ENCODE assay signal across 8 cellular contexts in the genomic region with DNA sequence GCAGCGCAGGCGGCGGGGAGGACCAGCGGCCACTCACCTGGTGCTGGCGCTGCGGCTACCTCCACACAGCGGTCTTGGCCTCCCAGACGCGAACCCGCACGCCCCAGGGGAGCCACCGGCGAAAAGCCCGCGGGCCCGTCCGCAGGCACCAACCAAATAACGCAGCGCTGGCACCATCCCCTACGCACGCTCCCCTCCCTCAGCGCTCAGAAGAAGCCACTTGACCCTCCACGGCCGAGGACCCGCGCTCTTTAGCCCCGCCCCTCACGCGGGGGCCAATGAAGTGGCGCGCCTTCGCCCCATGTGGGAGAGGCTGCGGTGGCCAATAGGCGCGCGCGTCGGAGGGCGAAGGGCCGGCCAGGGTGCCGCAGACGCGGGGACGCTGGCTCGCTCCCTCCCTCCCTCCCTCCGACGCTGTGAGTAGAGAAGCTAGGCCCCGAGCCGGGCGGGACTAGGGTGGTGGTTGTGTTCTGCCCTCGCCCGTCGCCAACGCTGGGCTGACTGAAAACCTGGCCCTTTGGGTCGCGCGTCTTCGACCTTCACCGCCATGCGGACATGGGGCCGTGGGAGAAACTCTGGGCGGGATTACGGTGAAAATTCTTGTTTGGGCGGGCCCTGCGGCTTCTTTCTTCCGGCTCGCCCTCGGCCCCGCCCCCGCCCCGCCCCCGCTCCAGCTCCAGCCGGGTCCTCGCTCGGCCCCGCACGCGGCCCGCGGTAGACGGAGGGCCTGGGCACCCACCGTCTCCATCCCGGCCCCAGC. TPM values are rescaled to one million over a fixed set of nuclear protein-coding genes. Genes with fewer than 3 reads are reported as not detected.
A peak's percentile ranks its signal among the peaks of the same experiment; 100 is the strongest.
DNase-seq lines count a peak whose midpoint lies in the region; ATAC-seq, FAIRE-seq and TF ChIP-seq lines count a peak whose summit lies in the region.

A gene with protein sequence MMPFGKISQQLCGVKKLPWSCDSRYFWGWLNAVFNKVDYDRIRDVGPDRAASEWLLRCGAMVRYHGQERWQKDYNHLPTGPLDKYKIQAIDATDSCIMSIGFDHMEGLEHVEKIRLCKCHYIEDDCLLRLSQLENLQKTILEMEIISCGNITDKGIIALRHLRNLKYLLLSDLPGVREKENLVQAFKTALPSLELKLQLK (plus strand): TSS at position 351 of the 760 bp plus-strand sequence. CDS start 9,164 bp downstream, outside the sequence.
A gene (minus strand): TSS at position 256 of the 760 bp plus-strand sequence. CDS start 79 bp downstream, at position 177.

- peak; percentile 95 for ATAC-seq in GM19025 (IDR thresholded peaks at IDR 0.05; ENCODE audit: low read depth, unreplicated experiment)
- ATAC-seq in HG03280 (IDR thresholded peaks at IDR 0.05; ENCODE audit: unreplicated experiment): peak; percentile 95

- peaks cover 10% of the 10 kb centered on the region in 2 donors for H3K4me1 ChIP-seq in kidney (ENCODE audit: control insufficient read depth in 1 of 2, insufficient read depth in 1 of 2, low read depth in 1 of 2, low read length in 2 of 2)

- no peaks in the 10 kb centered on the region for H3K36me3 ChIP-seq in kidney (ENCODE audit: control insufficient read depth in 1 of 2, insufficient read depth in 2 of 2, low read length in 2 of 2)

- H3K9ac ChIP-seq in kidney (ENCODE audit: low read length in 2 of 2): peak within 1 kb of the TSS; percentile 88 to 92

- FAIRE-seq in kidney (lab: Jason Lieb, UNC): no peak

- intact Hi-C loops in kidney (cut with DNase I): no loop called here

- H3K9me3 ChIP-seq in kidney (ENCODE audit: control insufficient read depth in 1 of 2, low read length in 2 of 2): no peaks in the 10 kb centered on the region

- H3K4me3 ChIP-seq in kidney (ENCODE audit: low read length in 2 of 2): peak within 1 kb of the TSS; percentile 94 to 97

- no peak for TF ChIP-seq CTCF in AG09319 (IDR thresholded peaks at IDR 0.05; ENCODE audit: low read depth, low read length)
- TF ChIP-seq CTCF in kidney (IDR thresholded peaks at IDR 0.05; ENCODE audit: borderline replicate concordance, extremely low read depth, insufficient read depth): no peak

- DNase-seq in AG09319 (ENCODE audit: extremely low read depth, low read depth) (peak; percentile 57), NCI-H345 (lab: John Stamatoyannopoulos, UW) (peak; percentile 98), kidney (peak; percentile 98)
- DNase-seq in activated CD4-positive, CD25-positive, alpha-beta regulatory T cell treated with anti-CD3 and anti-CD28 coated beads, Interleukin-2, amount 50 U/mL, for 16 hours (ENCODE audit: low read depth, low spot score): peak; percentile 73
- DNase-seq in central memory CD4-positive, alpha-beta T cell: peak; percentile 86
- peak; percentile 93 for DNase-seq in stimulated activated CD4-positive, alpha-beta T cell treated with anti-CD3 and anti-CD28 coated beads, Interleukin-15, amount 100 ng/mL, for 24 hours

- H3K27ac ChIP-seq in kidney (ENCODE audit: low read depth in 2 of 2, low read length in 2 of 2): peak within 1 kb of the TSS; percentile 97

RNA-seq across cellular contexts. Expression of the first gene that starts in this region (rescaled TPM):
- 23.7 TPM for total RNA-seq in kidney
- 27.3 TPM for polyA plus RNA-seq in kidney (ENCODE audit: insufficient read depth, low read depth, low replicate concordance)

RNA-seq across cellular contexts. Expression of the second gene that starts in this region (rescaled TPM):
- 12.5 TPM for total RNA-seq in kidney
- 11.1 TPM for polyA plus RNA-seq in kidney (ENCODE audit: insufficient read depth, low read depth, low replicate concordance)

Comparison
In these comparisons a context has a peak if more than half of its experiments do, and no peak if none do; other contexts are left out.
1. Peak in every context shown above with its lines: DNase-seq, ATAC-seq, H3K4me3 ChIP-seq and H3K27ac ChIP-seq.